Comparison of ENCODE assay signal across 15 cellular contexts in the genomic region with DNA sequence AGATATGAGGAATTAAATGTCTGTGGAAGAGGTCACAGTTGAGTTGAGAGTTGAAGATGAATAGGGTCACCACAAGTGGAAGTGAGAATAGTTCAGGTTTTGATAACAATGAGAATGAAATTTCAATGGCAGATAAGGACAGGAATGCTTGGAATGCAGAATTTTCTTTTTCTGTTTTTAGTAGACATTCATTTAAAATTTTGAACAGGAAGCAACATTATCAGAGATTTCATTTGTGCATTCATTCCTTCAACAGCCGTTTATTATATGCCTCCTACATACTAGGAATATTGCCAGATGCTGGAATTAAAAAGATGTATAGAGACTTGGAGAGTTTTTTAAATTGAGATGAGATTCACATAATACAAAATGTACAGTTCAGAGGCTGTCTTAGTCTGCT.
DNase-seq lines count a peak whose midpoint lies in the region; TF ChIP-seq lines count a peak whose summit lies in the region.
"Had no signal": no experiment of that assay in that cellular context is flagged by ENCODE, and none has a peak within 500 bp of the region (broad histone marks: within the 10 kb centered on the region; RNA-seq: fewer than 3 reads in every experiment).

No MANE protein-coding gene starts in this region.

- H3K4me1 ChIP-seq in SJSA1 (replicated peaks): peaks cover 18% of the 10 kb centered on the region
- H3K4me1 ChIP-seq: BE2C had no signal

- peaks cover 42% of the 10 kb centered on the region for H3K36me3 ChIP-seq in SJSA1

- H3K4me3 Mint-ChIP-seq in type B pancreatic cell: no peak overlapping the region
- H3K4me3 Mint-ChIP-seq in activated naive CD8-positive, alpha-beta T cell treated with anti-CD3 and anti-CD28 coated beads for 36 hours: no peak overlapping the region
- H3K4me3 Mint-ChIP-seq in activated CD4-positive, alpha-beta memory T cell treated with anti-CD3 and anti-CD28 coated beads for 36 hours: no peak overlapping the region
- H3K4me3 Mint-ChIP-seq: CD4-positive, alpha-beta T cell had no signal

- no peaks in the 10 kb centered on the region for H3K4me1 Mint-ChIP-seq in type B pancreatic cell (ENCODE audit: unreplicated experiment)
- no peaks in the 10 kb centered on the region for H3K4me1 Mint-ChIP-seq in activated naive CD8-positive, alpha-beta T cell treated with anti-CD3 and anti-CD28 coated beads for 36 hours
- no peaks in the 10 kb centered on the region for H3K4me1 Mint-ChIP-seq in activated CD4-positive, alpha-beta memory T cell treated with anti-CD3 and anti-CD28 coated beads for 36 hours (ENCODE audit: low read depth)

- H3K27me3 Mint-ChIP-seq in type B pancreatic cell: no peaks in the 10 kb centered on the region
- no peaks in the 10 kb centered on the region for H3K27me3 Mint-ChIP-seq in activated naive CD8-positive, alpha-beta T cell treated with anti-CD3 and anti-CD28 coated beads for 36 hours
- H3K27me3 Mint-ChIP-seq in activated CD4-positive, alpha-beta memory T cell treated with anti-CD3 and anti-CD28 coated beads for 36 hours: no peaks in the 10 kb centered on the region
- H3K27me3 Mint-ChIP-seq: CD4-positive, alpha-beta T cell had no signal

- H3K9me3 ChIP-seq in SJSA1 (replicated peaks): no peaks in the 10 kb centered on the region
- H3K9me3 ChIP-seq: BE2C had no signal

- peak; percentile 18 for DNase-seq in EL
- peak in 1 of 2 experiments; percentile 47 for DNase-seq in SJSA1 (ENCODE audit: low read depth in 1 of 2, low spot score in 2 of 2)
- DNase-seq in fibroblast of the aortic adventitia (ENCODE audit: low read depth): peak; percentile 40
- DNase-seq in type B pancreatic cell (ENCODE audit: extremely low spot score, unreplicated experiment): no peak
- no peak for DNase-seq in activated naive CD8-positive, alpha-beta T cell treated with anti-CD3 and anti-CD28 coated beads for 36 hours
- DNase-seq in activated CD4-positive, alpha-beta memory T cell treated with anti-CD3 and anti-CD28 coated beads for 36 hours: no peak
- DNase-seq in DMS 273 treated with DMSO at 0.1 percent for 48 hours (lab: John Stamatoyannopoulos, UW): no peak
- DNase-seq: BE2C; CD4-positive, alpha-beta T cell; NCI-H1417; NCI-H1930; NCI-H345; NCI-H524 treated with DMSO at 0.1 percent for 48 hours; PC-3 had no signal

- TF ChIP-seq CTCF in fibroblast of the aortic adventitia (IDR thresholded peaks at IDR 0.05; ENCODE audit: insufficient read depth, low read length) (no peak), type B pancreatic cell (conservative IDR thresholded peaks at IDR 0.05) (no peak)

- H3K27ac ChIP-seq in SJSA1: peak overlapping the region; percentile 34
- H3K27ac ChIP-seq: KMS-11 had no signal

- H3K36me3 Mint-ChIP-seq in type B pancreatic cell: peaks cover 49% of the 10 kb centered on the region
- peaks cover 9% of the 10 kb centered on the region for H3K36me3 Mint-ChIP-seq in activated naive CD8-positive, alpha-beta T cell treated with anti-CD3 and anti-CD28 coated beads for 36 hours
- peaks cover 5% of the 10 kb centered on the region for H3K36me3 Mint-ChIP-seq in activated CD4-positive, alpha-beta memory T cell treated with anti-CD3 and anti-CD28 coated beads for 36 hours

- peak overlapping the region; percentile 7 for H3K27ac Mint-ChIP-seq in type B pancreatic cell
- H3K27ac Mint-ChIP-seq in activated naive CD8-positive, alpha-beta T cell treated with anti-CD3 and anti-CD28 coated beads for 36 hours: no peak overlapping the region
- no peak overlapping the region for H3K27ac Mint-ChIP-seq in activated CD4-positive, alpha-beta memory T cell treated with anti-CD3 and anti-CD28 coated beads for 36 hours
- H3K27ac Mint-ChIP-seq: CD4-positive, alpha-beta T cell had no signal

- intact Hi-C loops in activated CD4-positive, alpha-beta memory T cell treated with anti-CD3 and anti-CD28 coated beads for 36 hours (cut with micrococcal nuclease): no loop called here

- H3K9me3 Mint-ChIP-seq in type B pancreatic cell: no peaks in the 10 kb centered on the region
- no peaks in the 10 kb centered on the region for H3K9me3 Mint-ChIP-seq in activated naive CD8-positive, alpha-beta T cell treated with anti-CD3 and anti-CD28 coated beads for 36 hours
- no peaks in the 10 kb centered on the region for H3K9me3 Mint-ChIP-seq in activated CD4-positive, alpha-beta memory T cell treated with anti-CD3 and anti-CD28 coated beads for 36 hours
- H3K9me3 Mint-ChIP-seq: CD4-positive, alpha-beta T cell had no signal

- H3K4me3 ChIP-seq in SJSA1 (no peak overlapping the region), fibroblast of the aortic adventitia (ENCODE audit: low read depth, low read length) (no peak overlapping the region)

- CTCF ChIA-PET in activated CD4-positive, alpha-beta memory T cell treated with anti-CD3 and anti-CD28 coated beads for 36 hours (lab: Charles Lee): no interaction called here

- no peaks in the 10 kb centered on the region for H3K27me3 ChIP-seq in SJSA1 (replicated peaks)
- H3K27me3 ChIP-seq: BE2C had no signal

- POLR2A ChIA-PET in activated CD4-positive, alpha-beta memory T cell treated with anti-CD3 and anti-CD28 coated beads for 36 hours (lab: Charles Lee): no interaction called here

Comparison
In these comparisons a context has a peak if more than half of its experiments do, and no peak if none do; other contexts are left out.
1. DNase-seq: peak in EL (single experiment) and fibroblast of the aortic adventitia (single experiment); none in type B pancreatic cell (single experiment), activated naive CD8-positive, alpha-beta T cell treated with anti-CD3 and anti-CD28 coated beads for 36 hours (single experiment), activated CD4-positive, alpha-beta memory T cell treated with anti-CD3 and anti-CD28 coated beads for 36 hours (single experiment) and DMS 273 treated with DMSO at 0.1 percent for 48 hours (single experiment).